ENCODE assay signal across 8 cellular contexts in genomic region chr9:136488247-136489214, GRCh38. TPM values are rescaled to one million over a fixed set of nuclear protein-coding genes. Genes with fewer than 3 reads are reported as not detected.
DNase-seq lines count a peak whose midpoint lies in the region; ATAC-seq and TF ChIP-seq lines count a peak whose summit lies in the region.

No MANE protein-coding gene starts in this region.

- H3K4me1 ChIP-seq in SJSA1 (replicated peaks) (peaks cover 9% of the 10 kb centered on the region), vagina (peaks cover 18% of the 10 kb centered on the region)

- TF ChIP-seq CTCF in C4-2B (conservative IDR thresholded peaks at IDR 0.05) (peak; percentile 98), HL-60 (IDR thresholded peaks at IDR 0.05; ENCODE audit: insufficient read depth, low read length) (peak; percentile 98), progenitor cell of endocrine pancreas (IDR thresholded peaks at IDR 0.05; ENCODE audit: unreplicated experiment) (peak; percentile 98), vagina (IDR thresholded peaks at IDR 0.05) (peak; percentile 98 to 99 (median 98))

- DNase-seq in HL-60 (ENCODE audit: low read depth in 1 of 2, low spot score in 1 of 2) (peak in 1 of 2 experiments; percentile 45), SJSA1 (ENCODE audit: low read depth in 1 of 2, low spot score in 2 of 2) (peak; percentile 46 to 64), head of caudate nucleus (peak in 41 of 42 donors; percentile 59 to 89 (median 77)), progenitor cell of endocrine pancreas (ENCODE audit: low spot score, unreplicated experiment) (peak; percentile 84), vagina (ENCODE audit: extremely low spot score in 2 of 2) (no peak)
- DNase-seq in activated gamma-delta T cell treated with anti-CD3 and anti-CD28 coated beads, Interleukin-2, amount 50 U/mL, for 16 hours (ENCODE audit: low read depth), result peak; percentile 59

- no peaks in the 10 kb centered on the region for H3K9me3 ChIP-seq in SJSA1 (replicated peaks)
- no peaks in the 10 kb centered on the region for H3K9me3 ChIP-seq in vagina

- peaks cover 4% of the 10 kb centered on the region for H3K4me1 Mint-ChIP-seq in progenitor cell of endocrine pancreas (ENCODE audit: low read depth)

- H3K36me3 ChIP-seq in SJSA1 (no peaks in the 10 kb centered on the region), vagina (no peaks in the 10 kb centered on the region)

- no peak for ATAC-seq in GM21529 (IDR thresholded peaks at IDR 0.05; ENCODE audit: unreplicated experiment)

- H3K36me3 Mint-ChIP-seq in progenitor cell of endocrine pancreas (ENCODE audit: insufficient read depth), result peaks cover 1% of the 10 kb centered on the region

- H3K4me3 ChIP-seq in HL-60 (replicated peaks; ENCODE audit: insufficient read depth, low read length) (no peak overlapping the region), SJSA1 (no peak overlapping the region), vagina (no peak overlapping the region)

- H3K4me3 Mint-ChIP-seq in progenitor cell of endocrine pancreas (ENCODE audit: low read depth), result no peak overlapping the region

- H3K27me3 ChIP-seq in HL-60 (ENCODE audit: insufficient read depth, poor library complexity, severe bottlenecking) (no peaks in the 10 kb centered on the region), SJSA1 (replicated peaks) (no peaks in the 10 kb centered on the region), vagina (no peaks in the 10 kb centered on the region)

- TF ChIP-seq POLR2A in vagina (IDR thresholded peaks at IDR 0.05), result no peak

- H3K27ac ChIP-seq in C4-2B (no peak overlapping the region), HL-60 (replicated peaks) (no peak overlapping the region), SJSA1 (no peak overlapping the region), vagina (no peak overlapping the region)

- H3K27me3 Mint-ChIP-seq in progenitor cell of endocrine pancreas, result peaks cover 18% of the 10 kb centered on the region

- no peaks in the 10 kb centered on the region for H3K9me3 Mint-ChIP-seq in progenitor cell of endocrine pancreas (ENCODE audit: low read depth)

- H3K27ac Mint-ChIP-seq in progenitor cell of endocrine pancreas, result no peak overlapping the region

- intact Hi-C loops in head of caudate nucleus (cut with DNase I) (loop anchor here (2.0 kb wide), 1 partner anchor 142 kb away; no protein-coding TSS in a partner anchor), vagina (cut with DNase I) (loop anchor here (2.0 kb wide), 1 partner anchor 142 kb away; no protein-coding TSS in a partner anchor)

RNA-seq across cellular contexts. Expression of gene SEC16A, which starts 5.7 kb away (rescaled TPM):
- total RNA-seq in SJSA1 (2014; rRNA removed; shearing (Covaris generic)), result 14.9 and 15.4 TPM in 2 replicates
- total RNA-seq in progenitor cell of endocrine pancreas, result 76.1 and 78.8 TPM in 2 replicates
- 52.3 TPM for total RNA-seq in vagina

RNA-seq across cellular contexts. Expression of gene INPP5E, which starts 48.9 kb away (rescaled TPM):
- 10.0 and 11.7 TPM in 2 replicates for total RNA-seq in SJSA1 (2014; rRNA removed; shearing (Covaris generic))
- total RNA-seq in progenitor cell of endocrine pancreas, result 25.1 and 26.2 TPM in 2 replicates
- total RNA-seq in vagina, result 9.8 TPM

RNA-seq across cellular contexts. Expression of gene NOTCH1, which starts 57.3 kb away (rescaled TPM):
- 6.0 and 8.0 TPM in 2 replicates for total RNA-seq in SJSA1 (2014; rRNA removed; shearing (Covaris generic))
- total RNA-seq in progenitor cell of endocrine pancreas, result 109 and 130 TPM in 2 replicates
- 67.0 TPM for total RNA-seq in vagina

Comparison
In these comparisons a context has a peak if more than half of its experiments do, and no peak if none do; other contexts are left out.
1. DNase-seq: peak in SJSA1 (2 of 2), activated gamma-delta T cell treated with anti-CD3 and anti-CD28 coated beads, Interleukin-2, amount 50 U/mL, for 16 hours (single experiment), head of caudate nucleus (41 of 42) and progenitor cell of endocrine pancreas (single experiment); none in vagina (0 of 2).
2. Peak in every context shown above with its lines, with median percentiles within 50 percentile points of each other: CTCF ChIP-seq.